ENCODE assay signal across 8 cellular contexts in the genomic region with DNA sequence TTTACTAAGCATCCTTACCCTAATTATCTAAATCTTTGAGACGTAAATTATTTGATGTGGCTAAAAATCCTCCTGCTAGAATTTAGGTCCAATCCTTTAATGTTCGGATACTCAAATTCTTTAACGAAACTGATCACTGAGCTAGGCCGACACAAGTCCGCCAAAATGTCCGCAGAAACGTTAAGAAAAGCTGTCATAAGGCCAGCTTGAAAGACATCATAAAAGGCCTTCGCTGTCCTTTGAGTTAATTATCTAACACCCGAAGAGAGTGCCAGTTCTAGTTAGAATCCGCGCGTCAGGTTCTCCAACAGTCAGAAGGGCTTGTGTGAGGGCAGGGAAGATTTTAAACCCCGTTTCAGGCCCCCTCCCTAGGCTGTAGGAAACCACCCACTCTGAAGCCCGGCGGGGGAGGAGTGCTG. TPM values are rescaled to one million over a fixed set of nuclear protein-coding genes. Genes with fewer than 3 reads are reported as not detected.
DNase-seq lines count a peak whose midpoint lies in the region; ATAC-seq lines count a peak whose summit lies in the region.

No MANE protein-coding gene starts in this region.

- peak overlapping the region; percentile 99 for H3K4me3 Mint-ChIP-seq in activated T-helper 17 cell treated with anti-CD3 and anti-CD28 coated beads, Interleukin-2, amount 50 U/mL, for 72 hours
- peak overlapping the region; percentile 86 to 91 for H3K4me3 Mint-ChIP-seq in stimulated activated naive CD8-positive, alpha-beta T cell treated with anti-CD3 and anti-CD28 coated beads, Interleukin-15, amount 100 ng/mL, for 72 hours

- peak overlapping the region; percentile 98 for H3K4me3 ChIP-seq in iPS-18c (ENCODE audit: insufficient read depth, low read depth, low read length)

- ATAC-seq in activated T-helper 17 cell treated with anti-CD3 and anti-CD28 coated beads, Interleukin-2, amount 50 U/mL, for 72 hours (replicated peaks): no peak
- no peak for ATAC-seq in stimulated activated naive CD8-positive, alpha-beta T cell treated with anti-CD3 and anti-CD28 coated beads, Interleukin-15, amount 100 ng/mL, for 72 hours
- no peak for ATAC-seq in HG03432 (IDR thresholded peaks at IDR 0.05; ENCODE audit: unreplicated experiment)

- no peaks in the 10 kb centered on the region for H3K9me3 Mint-ChIP-seq in activated T-helper 17 cell treated with anti-CD3 and anti-CD28 coated beads, Interleukin-2, amount 50 U/mL, for 72 hours
- no peaks in the 10 kb centered on the region for H3K9me3 Mint-ChIP-seq in stimulated activated naive CD8-positive, alpha-beta T cell treated with anti-CD3 and anti-CD28 coated beads, Interleukin-15, amount 100 ng/mL, for 72 hours

- H3K27me3 Mint-ChIP-seq in activated T-helper 17 cell treated with anti-CD3 and anti-CD28 coated beads, Interleukin-2, amount 50 U/mL, for 72 hours: no peaks in the 10 kb centered on the region
- H3K27me3 Mint-ChIP-seq in stimulated activated naive CD8-positive, alpha-beta T cell treated with anti-CD3 and anti-CD28 coated beads, Interleukin-15, amount 100 ng/mL, for 72 hours: no peaks in the 10 kb centered on the region

- H3K36me3 Mint-ChIP-seq in activated T-helper 17 cell treated with anti-CD3 and anti-CD28 coated beads, Interleukin-2, amount 50 U/mL, for 72 hours (ENCODE audit: low read depth): peaks cover 49% of the 10 kb centered on the region

- H3K27ac Mint-ChIP-seq in activated T-helper 17 cell treated with anti-CD3 and anti-CD28 coated beads, Interleukin-2, amount 50 U/mL, for 72 hours: peak overlapping the region; percentile 99
- H3K27ac Mint-ChIP-seq in stimulated activated naive CD8-positive, alpha-beta T cell treated with anti-CD3 and anti-CD28 coated beads, Interleukin-15, amount 100 ng/mL, for 72 hours: peak overlapping the region; percentile 97 to 99

- peak; percentile 95 for DNase-seq in stimulated activated CD4-positive, alpha-beta T cell treated with anti-CD3 and anti-CD28 coated beads, Interleukin-4, amount 100 ng/mL, for 24 hours
- no peak for DNase-seq in stimulated activated CD4-positive, alpha-beta T cell treated with anti-CD3 and anti-CD28 coated beads, Interleukin-2, amount 100 ng/mL, for 48 hours
- DNase-seq in stimulated activated naive CD8-positive, alpha-beta T cell treated with anti-CD3 and anti-CD28 coated beads, Interleukin-15, amount 100 ng/mL, for 72 hours: no peak
- DNase-seq in HK-2 (ENCODE audit: unreplicated experiment): no peak
- DNase-seq in NCI-H1092 treated with DMSO at 0.1 percent for 48 hours (lab: John Stamatoyannopoulos, UW): no peak

- no peaks in the 10 kb centered on the region for H3K9me3 ChIP-seq in iPS-18c (ENCODE audit: control insufficient read depth, insufficient read depth, low read length)

- H3K4me1 Mint-ChIP-seq in activated T-helper 17 cell treated with anti-CD3 and anti-CD28 coated beads, Interleukin-2, amount 50 U/mL, for 72 hours: peaks cover 27% of the 10 kb centered on the region
- peaks cover 53% of the 10 kb centered on the region for H3K4me1 Mint-ChIP-seq in stimulated activated naive CD8-positive, alpha-beta T cell treated with anti-CD3 and anti-CD28 coated beads, Interleukin-15, amount 100 ng/mL, for 72 hours

RNA-seq across cellular contexts. Expression of a gene that starts 0.8 kb away (rescaled TPM):
- 100 to 1,000 TPM; 162 to 200 TPM for total RNA-seq in activated T-helper 17 cell treated with anti-CD3 and anti-CD28 coated beads, Interleukin-2, amount 50 U/mL, for 72 hours

RNA-seq across cellular contexts. Expression of a gene that starts 53.5 kb away (rescaled TPM):
- total RNA-seq in activated T-helper 17 cell treated with anti-CD3 and anti-CD28 coated beads, Interleukin-2, amount 50 U/mL, for 72 hours: 10 to 100 TPM; 23.0 to 44.8 TPM
